In genomic region chr12:91859347-91859746, GRCh38 we compare ENCODE assay signal across 8 cellular contexts.
"Had no signal": no experiment of that assay in that cellular context is flagged by ENCODE, and none has a peak within 500 bp of the region (broad histone marks: within the 10 kb centered on the region; RNA-seq: fewer than 3 reads in every experiment).

No MANE protein-coding gene starts in this region.

- H3K27ac ChIP-seq: GM23248 had no signal

- DNase-seq: GM23248, GOT3, H7, H9, HCEC 1CT, HFFc6 had no signal

- ATAC-seq: GM23338, HCT116 had no signal

- H3K27ac Mint-ChIP-seq: GM23338, H9, HFFc6 had no signal

- H3K9me3 Mint-ChIP-seq: GM23338, H9, HFFc6 had no signal

- H3K4me3 Mint-ChIP-seq: GM23338, H9, HFFc6 had no signal
